14 cellular contexts compared by ENCODE assay signal in the genomic region with DNA sequence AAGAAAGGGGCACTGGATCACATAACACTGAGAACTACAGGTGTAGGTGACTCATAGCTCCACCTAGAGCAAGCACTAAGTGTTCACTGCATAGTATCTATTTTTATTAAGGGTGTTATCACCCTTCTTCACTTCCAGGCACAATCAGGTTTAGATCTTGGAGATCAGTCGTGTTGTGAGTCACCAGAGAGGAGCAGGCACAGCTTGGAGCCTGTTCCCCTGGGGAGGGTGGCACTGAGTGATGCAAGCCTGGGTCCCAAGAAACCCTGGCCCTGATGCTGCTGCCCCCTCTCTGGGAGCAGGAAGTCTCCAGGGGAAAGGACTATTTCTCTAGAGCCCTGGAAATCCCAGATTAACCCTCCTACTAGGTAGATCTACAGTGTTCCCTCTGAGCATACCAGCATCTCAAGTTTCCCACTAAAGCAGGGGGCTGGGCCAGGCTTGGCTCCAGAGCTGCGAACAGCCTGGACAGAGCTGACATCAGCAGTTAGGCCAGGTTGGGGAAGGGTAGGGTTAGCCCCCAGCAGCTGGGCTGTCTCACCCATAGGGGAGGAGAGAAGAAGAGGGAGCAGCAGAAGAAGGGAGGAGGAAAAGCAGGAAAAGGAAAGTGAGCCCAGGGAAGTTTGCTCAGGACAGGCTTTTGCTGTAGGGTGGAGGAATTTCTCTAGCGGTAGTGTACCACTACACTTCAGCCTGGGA. TPM values are rescaled to one million over a fixed set of nuclear protein-coding genes. Genes with fewer than 3 reads are reported as not detected.
A peak's percentile ranks its signal among the peaks of the same experiment; 100 is the strongest.
DNase-seq lines count a peak whose midpoint lies in the region; ATAC-seq and TF ChIP-seq lines count a peak whose summit lies in the region.
"Had no signal": no experiment of that assay in that cellular context is flagged by ENCODE, and none has a peak within 500 bp of the region (broad histone marks: within the 10 kb centered on the region; RNA-seq: fewer than 3 reads in every experiment).

No MANE protein-coding gene starts in this region.

- no peaks in the 10 kb centered on the region for H3K36me3 Mint-ChIP-seq in CD4-positive, alpha-beta T cell (ENCODE audit: low read depth)
- H3K36me3 Mint-ChIP-seq: brain had no signal

- H3K9ac ChIP-seq in Karpas-422 (ENCODE audit: low read length), result no peak overlapping the region
- H3K9ac ChIP-seq: GM23248 had no signal

- POLR2A ChIA-PET in CD4-positive, alpha-beta T cell (lab: Charles Lee), result no interaction called here

- H3K9me3 ChIP-seq in left lung (no peaks in the 10 kb centered on the region), Karpas-422 (ENCODE audit: low read length) (no peaks in the 10 kb centered on the region)
- no peaks in the 10 kb centered on the region for H3K9me3 ChIP-seq in CD4-positive, alpha-beta T cell (ENCODE audit: control insufficient read depth, low read length)
- H3K9me3 ChIP-seq: right lobe of liver had no signal

- no peaks in the 10 kb centered on the region for H4K20me1 ChIP-seq in Karpas-422 (ENCODE audit: insufficient read depth, low read depth, low read length)

- no peak overlapping the region for H3K4me2 ChIP-seq in Karpas-422 (ENCODE audit: low read depth, low read length, poor library complexity, severe bottlenecking)

- H3K27ac Mint-ChIP-seq in stimulated activated naive CD8-positive, alpha-beta T cell treated with anti-CD3 and anti-CD28 coated beads, Interleukin-15, amount 100 ng/mL, for 72 hours, result peak overlapping the region in 1 of 2 donors; percentile 8
- H3K27ac Mint-ChIP-seq in CD4-positive, alpha-beta T cell, result no peak overlapping the region

- H3K4me1 Mint-ChIP-seq in stimulated activated naive CD8-positive, alpha-beta T cell treated with anti-CD3 and anti-CD28 coated beads, Interleukin-15, amount 100 ng/mL, for 72 hours, result peaks cover 9% of the 10 kb centered on the region
- no peaks in the 10 kb centered on the region for H3K4me1 Mint-ChIP-seq in CD4-positive, alpha-beta T cell (ENCODE audit: low read depth)

- no peak for DNase-seq in stimulated activated naive CD8-positive, alpha-beta T cell treated with anti-CD3 and anti-CD28 coated beads, Interleukin-15, Interleukin-2, amounts not matched to agents 100 U/mL and 50 U/mL, for 24 hours
- no peak for DNase-seq in stimulated activated naive CD8-positive, alpha-beta T cell treated with anti-CD3 and anti-CD28 coated beads, Interleukin-15, amount 100 ng/mL, for 72 hours
- DNase-seq in brain microvascular endothelial cell (peak; percentile 18), left lung (no peak), Karpas-422 (no peak), SKM-1 treated with dmso at 0.1 percent for 144 hours (lab: John Stamatoyannopoulos, UW; ENCODE audit: unreplicated experiment) (no peak)
- DNase-seq in CD4-positive, alpha-beta T cell, result no peak
- DNase-seq: activated T-cell treated with anti-CD3 and anti-CD28 coated beads for 4 hours, GM23248, T1000 had no signal

- H3K9me2 ChIP-seq in Karpas-422 (replicated peaks; ENCODE audit: insufficient read depth, low read length), result no peaks in the 10 kb centered on the region

- H3K4me1 ChIP-seq in left lung (no peaks in the 10 kb centered on the region), Karpas-422 (ENCODE audit: low read length) (no peaks in the 10 kb centered on the region)
- H3K4me1 ChIP-seq: right lobe of liver had no signal

- H3K4me3 ChIP-seq in brain microvascular endothelial cell (ENCODE audit: low read depth, low read length), result no peak overlapping the region
- H3K4me3 ChIP-seq in left lung, result no peak overlapping the region
- no peak overlapping the region for H3K4me3 ChIP-seq in Karpas-422 (ENCODE audit: low read length)
- H3K4me3 ChIP-seq: GM23248, lung, right lobe of liver had no signal

- no peak overlapping the region for H3K27ac ChIP-seq in brain microvascular endothelial cell
- H3K27ac ChIP-seq in left lung, result no peak overlapping the region
- no peak overlapping the region for H3K27ac ChIP-seq in Karpas-422 (ENCODE audit: low read length)
- no peak overlapping the region for H3K27ac ChIP-seq in CD4-positive, alpha-beta T cell (ENCODE audit: low read depth, low read length)
- H3K27ac ChIP-seq: GM23248, right lobe of liver had no signal

- no peak overlapping the region for H3K4me3 Mint-ChIP-seq in stimulated activated naive CD8-positive, alpha-beta T cell treated with anti-CD3 and anti-CD28 coated beads, Interleukin-15, amount 100 ng/mL, for 72 hours
- H3K4me3 Mint-ChIP-seq in CD4-positive, alpha-beta T cell, result no peak overlapping the region
- H3K4me3 Mint-ChIP-seq: brain had no signal

- H3K27me3 Mint-ChIP-seq in stimulated activated naive CD8-positive, alpha-beta T cell treated with anti-CD3 and anti-CD28 coated beads, Interleukin-15, amount 100 ng/mL, for 72 hours, result no peaks in the 10 kb centered on the region
- H3K27me3 Mint-ChIP-seq in CD4-positive, alpha-beta T cell, result no peaks in the 10 kb centered on the region

- intact Hi-C loops in left lung (cut with DNase I), result no loop called here
- intact Hi-C loops in CD4-positive, alpha-beta T cell (cut with DNase I, micrococcal nuclease), result no loop called here

- peaks cover 0 to 2% of the 10 kb centered on the region in 2 donors for H3K9me3 Mint-ChIP-seq in stimulated activated naive CD8-positive, alpha-beta T cell treated with anti-CD3 and anti-CD28 coated beads, Interleukin-15, amount 100 ng/mL, for 72 hours
- H3K9me3 Mint-ChIP-seq in CD4-positive, alpha-beta T cell, result no peaks in the 10 kb centered on the region
- H3K9me3 Mint-ChIP-seq: brain had no signal

- no peak for TF ChIP-seq CTCF in brain microvascular endothelial cell (IDR thresholded peaks at IDR 0.05; ENCODE audit: low read depth, low read length, missing control alignments)
- no peak for TF ChIP-seq CTCF in left lung (IDR thresholded peaks at IDR 0.05)
- TF ChIP-seq CTCF in CD4-positive, alpha-beta T cell (IDR thresholded peaks at IDR 0.05), result no peak

- no peaks in the 10 kb centered on the region for H3K36me3 ChIP-seq in brain microvascular endothelial cell (replicated peaks)
- H3K36me3 ChIP-seq in left lung, result no peaks in the 10 kb centered on the region
- no peaks in the 10 kb centered on the region for H3K36me3 ChIP-seq in Karpas-422 (ENCODE audit: insufficient read depth, low read length)
- H3K36me3 ChIP-seq: right lobe of liver had no signal

- CTCF ChIA-PET in CD4-positive, alpha-beta T cell (lab: Charles Lee), result no interaction called here

- in situ Hi-C loops in brain microvascular endothelial cell (cut with HindIII; ENCODE audit: low pct_ligation_motif_present, low sequenced_read_pairs), result no loop called here

- no peak overlapping the region for H2AFZ ChIP-seq in Karpas-422 (ENCODE audit: low read length)
- H2AFZ ChIP-seq: GM23248 had no signal

- peak; percentile 16 for ATAC-seq in stimulated activated naive CD8-positive, alpha-beta T cell treated with anti-CD3 and anti-CD28 coated beads, Interleukin-15, Interleukin-2, amounts not matched to agents 100 U/mL and 50 U/mL, for 24 hours
- no peak for ATAC-seq in stimulated activated naive CD8-positive, alpha-beta T cell treated with anti-CD3 and anti-CD28 coated beads, Interleukin-15, amount 100 ng/mL, for 72 hours
- ATAC-seq in left lung (peak; percentile 77), HG02588 (IDR thresholded peaks at IDR 0.05; ENCODE audit: unreplicated experiment) (no peak)
- no peak for ATAC-seq in CD4-positive, alpha-beta T cell (ENCODE audit: poor library complexity)

- H3K79me2 ChIP-seq in Karpas-422 (ENCODE audit: low read length), result no peaks in the 10 kb centered on the region

- H3K27me3 ChIP-seq in brain microvascular endothelial cell (replicated peaks), result peaks cover 2% of the 10 kb centered on the region
- H3K27me3 ChIP-seq in left lung, result no peaks in the 10 kb centered on the region
- H3K27me3 ChIP-seq in Karpas-422 (ENCODE audit: low read length), result 0 out of 2 replicates have a peak, but pooled peaks cover 3% of the 10 kb centered on the region
- H3K27me3 ChIP-seq in CD4-positive, alpha-beta T cell (ENCODE audit: control insufficient read depth, insufficient read depth, low read length), result no peaks in the 10 kb centered on the region
- H3K27me3 ChIP-seq: right lobe of liver had no signal

RNA-seq across cellular contexts. Expression of gene SPINK4, which starts 28.1 kb away (rescaled TPM):
- total RNA-seq in left lung, result not detected
- total RNA-seq in Karpas-422 (2014; rRNA removed; shearing (Covaris generic); ENCODE audit: low replicate concordance), result not detected in 2 replicates
- total RNA-seq in CD4-positive, alpha-beta T cell, result not detected
- total RNA-seq: GM23248, lung, right lobe of liver had no signal

RNA-seq across cellular contexts. Expression of gene B4GALT1, which starts 44.7 kb away (rescaled TPM):
- total RNA-seq in left lung, result 100 to 1,000 TPM in 1 of 2 donors, 10 to 100 TPM in 1; 83.6 to 107 TPM
- total RNA-seq in Karpas-422 (2014; rRNA removed; shearing (Covaris generic); ENCODE audit: low replicate concordance), result 4.0 and 6.9 TPM in 2 replicates
- 10 to 100 TPM; 74.7 to 77.0 TPM for total RNA-seq in CD4-positive, alpha-beta T cell

RNA-seq across cellular contexts. Expression of gene BAG1, which starts 52.7 kb away (rescaled TPM):
- total RNA-seq in left lung, result 100 to 1,000 TPM; 103 to 111 TPM
- total RNA-seq in Karpas-422 (2014; rRNA removed; shearing (Covaris generic); ENCODE audit: low replicate concordance), result 55.6 and 111 TPM in 2 replicates
- total RNA-seq in CD4-positive, alpha-beta T cell, result 10 to 100 TPM; 58.0 to 61.4 TPM

RNA-seq across cellular contexts. Expression of gene CHMP5, which starts 53.0 kb away (rescaled TPM):
- total RNA-seq in left lung, result 10 to 100 TPM; 67.4 to 79.3 TPM
- 53.4 and 57.1 TPM in 2 replicates for total RNA-seq in Karpas-422 (2014; rRNA removed; shearing (Covaris generic); ENCODE audit: low replicate concordance)
- 10 to 100 TPM; 17.4 to 18.6 TPM for total RNA-seq in CD4-positive, alpha-beta T cell

Comparison
In these comparisons a context has a peak if more than half of its experiments do, and no peak if none do; other contexts are left out.
1. ATAC-seq: peak in stimulated activated naive CD8-positive, alpha-beta T cell treated with anti-CD3 and anti-CD28 coated beads, Interleukin-15, Interleukin-2, amounts not matched to agents 100 U/mL and 50 U/mL, for 24 hours (single experiment) and left lung (single experiment); none in stimulated activated naive CD8-positive, alpha-beta T cell treated with anti-CD3 and anti-CD28 coated beads, Interleukin-15, amount 100 ng/mL, for 72 hours (single experiment), CD4-positive, alpha-beta T cell (single experiment) and HG02588 (single experiment).